In the genomic region with DNA sequence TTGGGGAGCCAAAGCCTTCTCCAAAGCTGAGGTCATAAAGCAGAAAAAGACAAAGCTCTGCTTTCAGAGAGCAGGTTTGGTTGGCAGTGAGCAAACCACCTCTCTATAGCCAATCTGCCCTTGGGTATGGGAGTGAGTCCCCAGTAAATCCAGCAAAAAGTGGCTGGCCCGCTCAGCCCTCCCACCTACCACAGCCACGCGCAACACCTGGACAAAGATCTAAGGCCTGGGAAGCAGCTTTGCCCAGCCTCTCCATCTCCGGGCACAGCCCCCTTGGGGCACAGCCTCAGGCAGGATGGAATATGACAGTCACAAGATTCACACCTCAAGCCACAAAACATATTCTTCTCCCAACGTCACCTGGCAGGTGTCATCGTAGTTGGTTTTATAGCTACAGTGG, we compare ENCODE assay signal across 23 cellular contexts.
DNase-seq lines count a peak whose midpoint lies in the region; ATAC-seq, FAIRE-seq and TF ChIP-seq lines count a peak whose summit lies in the region.
"Had no signal": no experiment of that assay in that cellular context is flagged by ENCODE, and none has a peak within 500 bp of the region (broad histone marks: within the 10 kb centered on the region; RNA-seq: fewer than 3 reads in every experiment).

No MANE protein-coding gene starts in this region.

- H3K36me3 ChIP-seq in HepG2 (replicated peaks in 1 of 2; ENCODE audit: control insufficient read depth in 1 of 2, insufficient read depth in 2 of 2, low read length in 2 of 2) (no peaks in the 10 kb centered on the region), right lobe of liver (no peaks in the 10 kb centered on the region), neutrophil (no peaks in the 10 kb centered on the region)
- H3K36me3 ChIP-seq: BE2C, BLaER1 had no signal

- H3K27me3 ChIP-seq in HepG2 (ENCODE audit: control insufficient read depth in 1 of 2, insufficient read depth in 2 of 2, low read length in 2 of 2) (no peaks in the 10 kb centered on the region), right lobe of liver (no peaks in the 10 kb centered on the region), neutrophil (no peaks in the 10 kb centered on the region)
- H3K27me3 ChIP-seq: BE2C, BLaER1 had no signal

- no peak for FAIRE-seq in HepG2 (lab: Jason Lieb, UNC)
- FAIRE-seq: A204.1, D721Med, G401.6, GM12891 had no signal

- ATAC-seq in HepG2 (no peak), right lobe of liver (no peak), GM19455 (IDR thresholded peaks at IDR 0.05; ENCODE audit: unreplicated experiment) (no peak), GM18517 (IDR thresholded peaks at IDR 0.05; ENCODE audit: unreplicated experiment) (no peak), T-cell (replicated peaks in 1 of 4) (no peak)
- ATAC-seq in stimulated activated memory B cell treated with anti-CD40 and anti-IgM and Interleukin-4, amounts not matched to agents 10 μg/mL and 1 μg/mL and 100 μg/mL, for 72 hours: no peak
- ATAC-seq: CD8-positive, alpha-beta T cell had no signal

- H3K79me2 ChIP-seq in HepG2 (ENCODE audit: insufficient read depth, low read length): no peaks in the 10 kb centered on the region

- H2AFZ ChIP-seq in HepG2 (ENCODE audit: low read length): no peak overlapping the region

- H3K4me1 Mint-ChIP-seq in stimulated activated memory B cell treated with anti-CD40 and anti-IgM and Interleukin-4, amounts not matched to agents 10 μg/mL and 1 μg/mL and 100 μg/mL, for 72 hours: peaks cover 40% of the 10 kb centered on the region
- peaks cover under 1 to 12% (median 4%) of the 10 kb centered on the region in 3 donors for H3K4me1 Mint-ChIP-seq in T-cell

- intact Hi-C loops in HepG2 (cut with micrococcal nuclease; ENCODE audit: unreplicated experiment): no loop called here
- intact Hi-C loops in right lobe of liver (cut with DNase I): no loop called here

- CTCF ChIA-PET in HepG2 (lab: Yijun Ruan, JAX; ENCODE audit: low intra/inter-chr PET ratio, low total read pairs) (no interaction called here), T-cell (lab: Charles Lee) (no interaction called here)

- H3K9me3 ChIP-seq in HepG2 (ENCODE audit: low read length) (no peaks in the 10 kb centered on the region), right lobe of liver (no peaks in the 10 kb centered on the region), neutrophil (no peaks in the 10 kb centered on the region)
- H3K9me3 ChIP-seq: BE2C, BLaER1, Caco-2 had no signal

- H3K9ac ChIP-seq in HepG2 (ENCODE audit: insufficient read depth, low read depth, low read length): no peak overlapping the region
- H3K9ac ChIP-seq: BLaER1 had no signal

- TF ChIP-seq EP300 in HepG2 (IDR thresholded peaks at IDR 0.05; ENCODE audit: low read depth in 2 of 2, low read length in 2 of 2): no peak
- no peak for TF ChIP-seq EP300 in HepG2 (CRISPR knock-in tag; IDR thresholded peaks at IDR 0.05; ENCODE audit: borderline replicate concordance)

- TF ChIP-seq RAD21 in HepG2 (CRISPR knock-in tag; IDR thresholded peaks at IDR 0.05): no peak

- no peak for DNase-seq in HepG2 (ENCODE audit: low spot score)
- no peak for DNase-seq in right lobe of liver
- DNase-seq in SW480 (ENCODE audit: low spot score): peak; percentile 75
- no peak for DNase-seq in T-cell
- DNase-seq: 8988T; ACHN; BE2C; C1 segment of cervical spinal cord; Caco-2; Calu3; CD4-positive, alpha-beta T cell; CD8-positive, alpha-beta T cell; DMS79 treated with DMSO at 0.1 percent for 48 hours; GF-D8 had no signal

- no TSS peak for BruUV-seq in HepG2 (replicated peaks; lab: Mats Ljungman, UMichigan)

- POLR2A ChIA-PET in HepG2 (lab: Yijun Ruan, JAX) (no interaction called here), T-cell (lab: Charles Lee) (no interaction called here)

- in situ Hi-C loops in HepG2 (cut with HindIII; ENCODE audit: extremely low pct_ligation_motif_present, low pct_unique_long_range_greater_than_20kb): loop anchor here (25.0 kb wide), 1 partner anchor 246 kb away; the partner anchor contains the start of gene NUDT4

- no peak overlapping the region for H3K4me2 ChIP-seq in HepG2 (ENCODE audit: low read depth, low read length)
- H3K4me2 ChIP-seq: BLaER1 had no signal

- H3K4me1 ChIP-seq in HepG2 (ENCODE audit: insufficient read depth, low read length) (peaks cover 63% of the 10 kb centered on the region), right lobe of liver (peaks cover 0 to 40% (median 14%) of the 10 kb centered on the region in 4 donors), neutrophil (ENCODE audit: control insufficient read depth in 1 of 2, insufficient read depth in 1 of 2, low read depth in 1 of 2, low read length in 1 of 2) (peaks cover 44 to 45% of the 10 kb centered on the region in 2 experiments)

- H3K9me3 Mint-ChIP-seq in stimulated activated memory B cell treated with anti-CD40 and anti-IgM and Interleukin-4, amounts not matched to agents 10 μg/mL and 1 μg/mL and 100 μg/mL, for 72 hours: peaks cover 4% of the 10 kb centered on the region
- peaks cover 0 to 4% (median 4%) of the 10 kb centered on the region in 3 donors for H3K9me3 Mint-ChIP-seq in T-cell

- peak overlapping the region; percentile 94 for H3K27ac Mint-ChIP-seq in stimulated activated memory B cell treated with anti-CD40 and anti-IgM and Interleukin-4, amounts not matched to agents 10 μg/mL and 1 μg/mL and 100 μg/mL, for 72 hours
- H3K27ac Mint-ChIP-seq in T-cell: no peak overlapping the region
- H3K27ac Mint-ChIP-seq: CD4-positive, alpha-beta T cell; CD8-positive, alpha-beta T cell had no signal

- TF ChIP-seq POLR2A in HepG2 (IDR thresholded peaks at IDR 0.05; ENCODE audit: insufficient read depth in 1 of 2, low read depth in 2 of 2, low read length in 2 of 2): no peak
- no peak for TF ChIP-seq POLR2A in right lobe of liver (IDR thresholded peaks at IDR 0.05)

- no peak overlapping the region for H3K4me3 Mint-ChIP-seq in stimulated activated memory B cell treated with anti-CD40 and anti-IgM and Interleukin-4, amounts not matched to agents 10 μg/mL and 1 μg/mL and 100 μg/mL, for 72 hours
- no peak overlapping the region for H3K4me3 Mint-ChIP-seq in T-cell
- H3K4me3 Mint-ChIP-seq: CD4-positive, alpha-beta T cell; CD8-positive, alpha-beta T cell had no signal

- H3K27me3 Mint-ChIP-seq in stimulated activated memory B cell treated with anti-CD40 and anti-IgM and Interleukin-4, amounts not matched to agents 10 μg/mL and 1 μg/mL and 100 μg/mL, for 72 hours: no peaks in the 10 kb centered on the region
- no peaks in the 10 kb centered on the region for H3K27me3 Mint-ChIP-seq in T-cell
- H3K27me3 Mint-ChIP-seq: CD4-positive, alpha-beta T cell had no signal

- no peak overlapping the region for H3K4me3 ChIP-seq in HepG2 (replicated peaks in 1 of 3; ENCODE audit: insufficient read depth in 1 of 3, low read depth in 2 of 3, low read length in 3 of 3)
- H3K4me3 ChIP-seq in right lobe of liver: no peak overlapping the region
- H3K4me3 ChIP-seq in neutrophil (ENCODE audit: low read depth in 1 of 2, low read length in 1 of 2): no peak overlapping the region
- H3K4me3 ChIP-seq: BLaER1 had no signal

- WGBS in HepG2 (ENCODE audit: low lambda C conversion rate): 100% methylated on average over 6 of the region's 6 CpGs
- WGBS in right lobe of liver (ENCODE audit: insufficient coverage, low coverage, low lambda C conversion rate, missing lambda C conversion rate): 92% methylated on average over 2 of the region's 6 CpGs

- H3K36me3 Mint-ChIP-seq in stimulated activated memory B cell treated with anti-CD40 and anti-IgM and Interleukin-4, amounts not matched to agents 10 μg/mL and 1 μg/mL and 100 μg/mL, for 72 hours: peaks cover 5% of the 10 kb centered on the region
- no peaks in the 10 kb centered on the region for H3K36me3 Mint-ChIP-seq in T-cell
- H3K36me3 Mint-ChIP-seq: CD8-positive, alpha-beta T cell had no signal

- TF ChIP-seq CTCF in HepG2 (CRISPR knock-in tag; IDR thresholded peaks at IDR 0.05) (no peak), right lobe of liver (IDR thresholded peaks at IDR 0.05) (no peak), neutrophil (IDR thresholded peaks at IDR 0.05) (no peak)

- H3K27ac ChIP-seq in HepG2 (ENCODE audit: extremely low read length, insufficient read depth, low read length) (no peak overlapping the region), right lobe of liver (peak overlapping the region in 1 of 3 donors; percentile 1), neutrophil (peak overlapping the region; percentile 91)
- H3K27ac ChIP-seq: BLaER1 had no signal

- no peaks in the 10 kb centered on the region for H4K20me1 ChIP-seq in HepG2 (ENCODE audit: insufficient read depth, low read length)
- H4K20me1 ChIP-seq: BLaER1 had no signal

TF ChIP-seq in HepG2, 621 proteins besides CTCF, POLR2A, EP300 and RAD21:
- no peak for TF ChIP-seq CC2D1A (CRISPR knock-in tag; IDR thresholded peaks at IDR 0.05)
- TF ChIP-seq, protein P1, sequence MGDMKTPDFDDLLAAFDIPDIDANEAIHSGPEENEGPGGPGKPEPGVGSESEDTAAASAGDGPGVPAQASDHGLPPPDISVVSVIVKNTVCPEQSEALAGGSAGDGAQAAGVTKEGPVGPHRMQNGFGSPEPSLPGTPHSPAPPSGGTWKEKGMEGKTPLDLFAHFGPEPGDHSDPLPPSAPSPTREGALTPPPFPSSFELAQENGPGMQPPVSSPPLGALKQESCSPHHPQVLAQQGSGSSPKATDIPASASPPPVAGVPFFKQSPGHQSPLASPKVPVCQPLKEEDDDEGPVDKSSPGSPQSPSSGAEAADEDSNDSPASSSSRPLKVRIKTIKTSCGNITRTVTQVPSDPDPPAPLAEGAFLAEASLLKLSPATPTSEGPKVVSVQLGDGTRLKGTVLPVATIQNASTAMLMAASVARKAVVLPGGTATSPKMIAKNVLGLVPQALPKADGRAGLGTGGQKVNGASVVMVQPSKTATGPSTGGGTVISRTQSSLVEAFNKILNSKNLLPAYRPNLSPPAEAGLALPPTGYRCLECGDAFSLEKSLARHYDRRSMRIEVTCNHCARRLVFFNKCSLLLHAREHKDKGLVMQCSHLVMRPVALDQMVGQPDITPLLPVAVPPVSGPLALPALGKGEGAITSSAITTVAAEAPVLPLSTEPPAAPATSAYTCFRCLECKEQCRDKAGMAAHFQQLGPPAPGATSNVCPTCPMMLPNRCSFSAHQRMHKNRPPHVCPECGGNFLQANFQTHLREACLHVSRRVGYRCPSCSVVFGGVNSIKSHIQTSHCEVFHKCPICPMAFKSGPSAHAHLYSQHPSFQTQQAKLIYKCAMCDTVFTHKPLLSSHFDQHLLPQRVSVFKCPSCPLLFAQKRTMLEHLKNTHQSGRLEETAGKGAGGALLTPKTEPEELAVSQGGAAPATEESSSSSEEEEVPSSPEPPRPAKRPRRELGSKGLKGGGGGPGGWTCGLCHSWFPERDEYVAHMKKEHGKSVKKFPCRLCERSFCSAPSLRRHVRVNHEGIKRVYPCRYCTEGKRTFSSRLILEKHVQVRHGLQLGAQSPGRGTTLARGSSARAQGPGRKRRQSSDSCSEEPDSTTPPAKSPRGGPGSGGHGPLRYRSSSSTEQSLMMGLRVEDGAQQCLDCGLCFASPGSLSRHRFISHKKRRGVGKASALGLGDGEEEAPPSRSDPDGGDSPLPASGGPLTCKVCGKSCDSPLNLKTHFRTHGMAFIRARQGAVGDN (CRISPR knock-in tag; IDR thresholded peaks at IDR 0.05): 0 out of 2 replicates have a peak, but pooled peaks have one; percentile 12
